In the genomic region with DNA sequence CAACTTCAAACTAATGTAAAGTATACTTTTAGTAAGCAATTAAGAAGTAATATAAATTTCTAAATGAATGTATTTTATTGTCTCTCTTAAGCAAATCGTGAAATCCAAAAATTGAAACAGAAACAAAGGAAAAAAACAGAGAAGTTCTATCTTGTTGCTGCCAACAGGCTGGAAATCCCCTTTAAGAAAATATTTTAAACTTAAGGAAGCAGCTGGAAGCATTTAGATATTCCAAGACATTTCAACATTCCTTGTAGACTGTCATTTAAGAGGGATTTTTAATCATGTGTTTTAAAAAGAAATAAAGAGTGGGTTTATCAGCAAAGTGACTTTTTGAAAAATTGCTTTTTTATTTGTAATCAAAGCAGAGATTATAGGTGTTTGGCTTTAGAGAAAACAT, we compare ENCODE assay signal across 16 cellular contexts.
"Had no signal": no experiment of that assay in that cellular context is flagged by ENCODE, and none has a peak within 500 bp of the region (broad histone marks: within the 10 kb centered on the region; RNA-seq: fewer than 3 reads in every experiment).

No MANE protein-coding gene starts in this region.

- H3K9me3 ChIP-seq: gastrocnemius medialis, left lung, pancreas had no signal

- H3K4me3 ChIP-seq: gastrocnemius medialis, left lung, pancreas had no signal

- H3K4me1 ChIP-seq: gastrocnemius medialis, left lung, pancreas had no signal

- H3K36me3 ChIP-seq: brain microvascular endothelial cell, gastrocnemius medialis, left lung, pancreas had no signal

- FAIRE-seq: kidney, pancreas had no signal

- DNase-seq: activated CD4-positive, alpha-beta memory T cell treated with anti-CD3 and anti-CD28 coated beads, Interleukin-2, amount 10 ng/mL, durations not matched to agents 7 days and 5 days; activated CD4-positive, alpha-beta T cell treated with anti-CD3 and anti-CD28 coated beads for 48 hours; activated CD4-positive, CD25-positive, alpha-beta regulatory T cell; activated CD8-positive, alpha-beta memory T cell treated with anti-CD3 and anti-CD28 coated beads, Interleukin-2, amount 10 ng/mL, durations not matched to agents 7 days and 5 days; activated naive CD4-positive, alpha-beta T cell; aorta; brain microvascular endothelial cell; effector memory CD8-positive, alpha-beta T cell; gastrocnemius medialis; head of caudate nucleus; kidney; left lung; mammary epithelial cell; naive thymus-derived CD4-positive, alpha-beta T cell; pancreas; stimulated activated naive B cell treated with anti-CD40 and anti-IgM and Interleukin-4, amounts not matched to agents 10 μg/mL and 1 μg/mL and 100 μg/mL, for 72 hours had no signal

- H3K27ac ChIP-seq: brain microvascular endothelial cell, gastrocnemius medialis, pancreas had no signal

- H3K27me3 ChIP-seq: brain microvascular endothelial cell, gastrocnemius medialis, left lung, pancreas had no signal
